ENCODE assay signal across 23 cellular contexts in the genomic region with DNA sequence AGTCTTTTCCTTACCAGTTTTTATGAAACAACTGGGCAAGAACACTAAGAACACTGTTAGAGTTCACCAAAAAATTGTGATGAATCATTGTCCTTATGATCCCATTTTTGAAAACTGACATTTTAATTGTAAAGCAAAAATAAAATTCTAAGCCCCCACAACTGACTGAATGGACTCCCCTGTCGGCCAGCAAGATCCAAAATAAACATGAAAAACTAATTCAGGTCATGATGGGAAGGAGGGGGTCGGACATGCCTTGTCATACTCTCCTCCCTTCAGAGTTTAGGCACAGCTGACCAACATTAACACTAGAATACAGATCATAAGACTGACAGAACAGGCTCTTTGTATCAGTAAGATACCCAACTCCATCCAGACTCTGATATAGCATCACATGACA.
"Had no signal": no experiment of that assay in that cellular context is flagged by ENCODE, and none has a peak within 500 bp of the region (broad histone marks: within the 10 kb centered on the region; RNA-seq: fewer than 3 reads in every experiment).

No MANE protein-coding gene starts in this region.

- ATAC-seq: activated CD8-positive, alpha-beta T cell treated with anti-CD3 and anti-CD28 coated beads for 36 hours; activated T-cell treated with anti-CD3 and anti-CD28 coated beads, Interleukin-2, amount 50 U/mL, for 4 hours; activated T-helper 17 cell treated with anti-CD3 and anti-CD28 coated beads, Interleukin-2, amount 50 U/mL, for 72 hours; T-helper 17 cell had no signal

- DNase-seq: activated CD4-positive, alpha-beta T cell treated with anti-CD3 and anti-CD28 coated beads for 4 hours; activated CD4-positive, alpha-beta T cell treated with anti-CD3 and anti-CD28 coated beads, Interleukin-2, amount 50 U/mL, for 1 hour; activated CD4-positive, alpha-beta T cell treated with anti-CD3 and anti-CD28 coated beads, Interleukin-2, amount 50 U/mL, for 48 hours; activated CD4-positive, CD25-positive, alpha-beta regulatory T cell; activated CD4-positive, CD25-positive, alpha-beta regulatory T cell treated with anti-CD3 and anti-CD28 coated beads, Interleukin-2, amount 50 U/mL, for 72 hours; activated CD8-positive, alpha-beta T cell treated with anti-CD3 and anti-CD28 coated beads for 36 hours; activated effector memory CD4-positive, alpha-beta T cell treated with Interleukin-2 at 50 U/mL for 16 hours; activated gamma-delta T cell treated with Interleukin-2 at 50 U/mL for 16 hours; activated naive CD4-positive, alpha-beta T cell treated with anti-CD3 and anti-CD28 coated beads, Interleukin-2, amount 50 U/mL, for 16 hours; activated naive CD4-positive, alpha-beta T cell treated with Interleukin-2 at 50 U/mL for 16 hours; activated T-cell treated with anti-CD3 and anti-CD28 coated beads, Interleukin-2, amount 50 U/mL, for 4 hours; amniotic stem cell; anterior cingulate cortex; brain microvascular endothelial cell; dorsolateral prefrontal cortex; effector memory CD4-positive, alpha-beta T cell; esophagus squamous epithelium; head of caudate nucleus; T-helper 17 cell had no signal

- H3K27ac Mint-ChIP-seq: activated CD8-positive, alpha-beta T cell treated with anti-CD3 and anti-CD28 coated beads for 36 hours; activated naive CD8-positive, alpha-beta T cell; activated T-helper 17 cell treated with anti-CD3 and anti-CD28 coated beads, Interleukin-2, amount 50 U/mL, for 72 hours; dendritic cell treated with granulocyte-macrophage colony-stimulating factor and Interleukin-4, amounts not matched to agents 40 ng/mL and 50 ng/mL, for 4 days; T-helper 17 cell had no signal

- H3K27me3 Mint-ChIP-seq: activated CD8-positive, alpha-beta T cell treated with anti-CD3 and anti-CD28 coated beads for 36 hours; activated naive CD8-positive, alpha-beta T cell; activated T-helper 17 cell treated with anti-CD3 and anti-CD28 coated beads, Interleukin-2, amount 50 U/mL, for 72 hours; central memory CD8-positive, alpha-beta T cell; T-helper 17 cell had no signal

- H3K9me3 Mint-ChIP-seq: activated CD8-positive, alpha-beta T cell treated with anti-CD3 and anti-CD28 coated beads for 36 hours; activated T-cell treated with anti-CD3 and anti-CD28 coated beads, Interleukin-2, amount 50 U/mL, for 4 hours; activated T-helper 17 cell treated with anti-CD3 and anti-CD28 coated beads, Interleukin-2, amount 50 U/mL, for 72 hours; central memory CD8-positive, alpha-beta T cell; dendritic cell treated with granulocyte-macrophage colony-stimulating factor and Interleukin-4, amounts not matched to agents 40 ng/mL and 50 ng/mL, for 4 days had no signal

- H3K4me3 Mint-ChIP-seq: activated CD8-positive, alpha-beta T cell treated with anti-CD3 and anti-CD28 coated beads for 36 hours; activated T-helper 17 cell treated with anti-CD3 and anti-CD28 coated beads, Interleukin-2, amount 50 U/mL, for 72 hours; central memory CD8-positive, alpha-beta T cell; dendritic cell treated with granulocyte-macrophage colony-stimulating factor and Interleukin-4, amounts not matched to agents 40 ng/mL and 50 ng/mL, for 4 days; T-helper 17 cell had no signal
